ENCODE assay signal across 8 cellular contexts in the genomic region with DNA sequence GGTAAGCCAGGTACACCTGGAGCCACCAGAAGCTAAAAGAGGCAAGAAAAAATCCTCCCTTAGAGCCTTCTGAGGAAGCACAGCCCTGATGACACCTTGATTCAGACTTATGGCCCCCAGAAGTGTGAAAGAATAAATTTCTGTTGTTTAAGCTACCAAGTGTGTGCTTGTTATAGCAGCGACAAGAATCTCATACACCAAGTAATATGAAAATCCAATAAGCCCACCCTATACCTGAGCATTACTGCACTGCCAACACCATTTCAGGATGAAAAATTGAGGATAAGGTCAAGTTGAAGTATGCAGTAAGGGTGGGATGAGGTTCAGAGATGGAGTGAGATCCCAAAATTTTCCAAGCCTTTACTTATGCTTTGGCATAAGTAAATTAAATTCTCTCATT.
"Had no signal": no experiment of that assay in that cellular context is flagged by ENCODE, and none has a peak within 500 bp of the region (broad histone marks: within the 10 kb centered on the region; RNA-seq: fewer than 3 reads in every experiment).

No MANE protein-coding gene starts in this region.

- ATAC-seq: GM12878 had no signal

- FAIRE-seq: G401.6, GM12878, GM12891, GM12892, GM18507, GM19239 had no signal

- DNase-seq: GDM1, GF-D8 had no signal

- H3K4me3 ChIP-seq: GM12878 had no signal
